ENCODE assay signal across 1 cellular context in the genomic region with DNA sequence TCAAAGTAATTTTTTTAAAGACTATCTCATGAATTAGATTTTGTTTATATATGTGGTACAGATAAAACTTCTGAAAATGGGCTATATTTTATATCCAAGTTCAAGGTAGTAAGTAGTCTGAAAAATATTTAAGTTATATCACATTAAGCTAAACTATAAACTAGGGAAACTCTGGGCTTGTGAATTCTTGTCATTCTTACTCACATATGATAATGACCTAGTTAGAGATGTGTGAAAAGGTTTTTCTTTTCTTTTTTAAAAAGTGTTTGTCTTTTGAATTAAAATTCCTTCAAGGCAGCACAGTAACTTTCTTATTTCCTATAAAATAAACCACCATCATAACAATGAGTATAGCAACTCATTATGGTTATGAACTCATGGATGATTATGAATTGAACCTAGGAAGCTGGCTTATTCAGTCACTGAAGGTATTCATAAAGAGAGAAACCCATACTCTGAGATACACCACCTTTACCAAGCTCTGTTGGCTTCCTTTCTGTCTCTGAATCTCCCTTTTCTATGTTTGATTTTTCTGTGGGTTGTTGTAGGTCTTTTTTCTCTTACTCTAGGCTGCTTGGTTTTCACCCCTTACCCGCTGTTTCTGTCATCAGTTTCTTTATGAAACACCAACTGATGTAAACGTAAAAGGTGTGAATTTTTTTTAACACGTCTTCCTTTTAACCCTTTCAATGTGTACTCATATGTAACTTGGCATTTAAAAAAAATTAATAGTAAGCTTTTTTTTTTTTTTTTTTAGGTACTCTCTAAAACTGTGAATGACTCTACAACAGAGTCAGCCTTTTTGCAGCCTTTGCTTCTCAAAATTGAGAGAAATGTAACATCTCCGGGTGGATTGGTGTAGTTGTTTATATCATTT.
A peak's percentile ranks its signal among the peaks of the same experiment; 100 is the strongest.
TF ChIP-seq lines count a peak whose summit lies in the region.

No MANE protein-coding gene starts in this region.

TF ChIP-seq in GM12878, 131 proteins besides CTCF, POLR2A, EP300 and RAD21 (continues in another document):
- peak; percentile 66 for TF ChIP-seq POU2F2 (IDR thresholded peaks at IDR 0.05; ENCODE audit: borderline replicate concordance, low read depth, low read length)
- TF ChIP-seq TCF12 (IDR thresholded peaks at IDR 0.05; ENCODE audit: low read depth, low read length) = peak; percentile 64
- TF ChIP-seq PBX3 (IDR thresholded peaks at IDR 0.05; ENCODE audit: insufficient replicate concordance, low read depth, low read length) = no peak
- peak; percentile 89 for TF ChIP-seq CREB1 (IDR thresholded peaks at IDR 0.05; ENCODE audit: low read depth)
- peak; percentile 97 to 98 for TF ChIP-seq IKZF2 (IDR thresholded peaks at IDR 0.05)
- TF ChIP-seq ZNF384 (IDR thresholded peaks at IDR 0.05; ENCODE audit: borderline replicate concordance, low read depth, low read length) = peak; percentile 99
- peak; percentile 90; the same call in 1 of the 2 replicates for TF ChIP-seq RCOR1 (conservative IDR thresholded peaks at IDR 0.05; ENCODE audit: low read depth, low read length)
- TF ChIP-seq NRF1 (conservative IDR thresholded peaks at IDR 0.05; ENCODE audit: low read depth, low read length) = no peak
- TF ChIP-seq KAT2A (conservative IDR thresholded peaks at IDR 0.05; ENCODE audit: control insufficient read depth, low read depth, low read length) = no peak
- TF ChIP-seq DPF2 (IDR thresholded peaks at IDR 0.05) = peak; percentile 97
- TF ChIP-seq SMC3 (IDR thresholded peaks at IDR 0.05; ENCODE audit: borderline replicate concordance, low read length) = no peak
- peak; percentile 86; the same call in 1 of the 2 replicates for TF ChIP-seq PAX8 (IDR thresholded peaks at IDR 0.05)
- TF ChIP-seq KDM1A (IDR thresholded peaks at IDR 0.05; ENCODE audit: borderline replicate concordance) = no peak
- TF ChIP-seq, protein P1, sequence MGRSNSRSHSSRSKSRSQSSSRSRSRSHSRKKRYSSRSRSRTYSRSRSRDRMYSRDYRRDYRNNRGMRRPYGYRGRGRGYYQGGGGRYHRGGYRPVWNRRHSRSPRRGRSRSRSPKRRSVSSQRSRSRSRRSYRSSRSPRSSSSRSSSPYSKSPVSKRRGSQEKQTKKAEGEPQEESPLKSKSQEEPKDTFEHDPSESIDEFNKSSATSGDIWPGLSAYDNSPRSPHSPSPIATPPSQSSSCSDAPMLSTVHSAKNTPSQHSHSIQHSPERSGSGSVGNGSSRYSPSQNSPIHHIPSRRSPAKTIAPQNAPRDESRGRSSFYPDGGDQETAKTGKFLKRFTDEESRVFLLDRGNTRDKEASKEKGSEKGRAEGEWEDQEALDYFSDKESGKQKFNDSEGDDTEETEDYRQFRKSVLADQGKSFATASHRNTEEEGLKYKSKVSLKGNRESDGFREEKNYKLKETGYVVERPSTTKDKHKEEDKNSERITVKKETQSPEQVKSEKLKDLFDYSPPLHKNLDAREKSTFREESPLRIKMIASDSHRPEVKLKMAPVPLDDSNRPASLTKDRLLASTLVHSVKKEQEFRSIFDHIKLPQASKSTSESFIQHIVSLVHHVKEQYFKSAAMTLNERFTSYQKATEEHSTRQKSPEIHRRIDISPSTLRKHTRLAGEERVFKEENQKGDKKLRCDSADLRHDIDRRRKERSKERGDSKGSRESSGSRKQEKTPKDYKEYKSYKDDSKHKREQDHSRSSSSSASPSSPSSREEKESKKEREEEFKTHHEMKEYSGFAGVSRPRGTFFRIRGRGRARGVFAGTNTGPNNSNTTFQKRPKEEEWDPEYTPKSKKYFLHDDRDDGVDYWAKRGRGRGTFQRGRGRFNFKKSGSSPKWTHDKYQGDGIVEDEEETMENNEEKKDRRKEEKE (IDR thresholded peaks at IDR 0.05) = no peak
- peak; percentile 75 for TF ChIP-seq EED (IDR thresholded peaks at IDR 0.05; ENCODE audit: low read depth)
- TF ChIP-seq RFX5 (IDR thresholded peaks at IDR 0.05; ENCODE audit: low read depth, low read length) = no peak
- no peak for TF ChIP-seq ZSCAN29 (IDR thresholded peaks at IDR 0.05)
- TF ChIP-seq PAX5 (IDR thresholded peaks at IDR 0.05; ENCODE audit: borderline replicate concordance, low read depth, low read length) = peak; percentile 97
- peak; percentile 85 for TF ChIP-seq ZBED1 (IDR thresholded peaks at IDR 0.05; ENCODE audit: borderline replicate concordance)
- TF ChIP-seq TCF7 (IDR thresholded peaks at IDR 0.05; ENCODE audit: borderline replicate concordance) = peak; percentile 75; the same call in 1 of the 2 replicates
- TF ChIP-seq ZNF24 (IDR thresholded peaks at IDR 0.05) = peak; percentile 91
- peak; percentile 72; the same call in 1 of the 2 replicates for TF ChIP-seq GABPA (IDR thresholded peaks at IDR 0.05; ENCODE audit: low read depth)
- TF ChIP-seq TBL1XR1 (IDR thresholded peaks at IDR 0.05; ENCODE audit: low read depth, low read length) = peak; percentile 87
- TF ChIP-seq POLR2AphosphoS5 (IDR thresholded peaks at IDR 0.05; ENCODE audit: low read length) = no peak
- peak; percentile 95 for TF ChIP-seq BMI1 (IDR thresholded peaks at IDR 0.05; ENCODE audit: borderline replicate concordance)
- TF ChIP-seq MYB (IDR thresholded peaks at IDR 0.05; ENCODE audit: borderline replicate concordance, low read depth, low read length) = peak; percentile 28; the same call in 1 of the 2 replicates
- peak; percentile 94 for TF ChIP-seq MEF2B (IDR thresholded peaks at IDR 0.05; ENCODE audit: partially characterized antibody, poor library complexity, severe bottlenecking)
- peak; percentile 93 for TF ChIP-seq GATAD2B (conservative IDR thresholded peaks at IDR 0.05; ENCODE audit: low read depth)
- no peak for TF ChIP-seq HDGF (IDR thresholded peaks at IDR 0.05)
- peak; percentile 97 for TF ChIP-seq FOXM1 (IDR thresholded peaks at IDR 0.05; ENCODE audit: low read depth, low read length)
- TF ChIP-seq CBFB (IDR thresholded peaks at IDR 0.05; ENCODE audit: low read depth) = peak; percentile 79; the same call in 1 of the 2 replicates
- peak; percentile 80 for TF ChIP-seq CHD2 (IDR thresholded peaks at IDR 0.05; ENCODE audit: borderline replicate concordance, low read depth, low read length)
- peak; percentile 82 for TF ChIP-seq MTA3 (IDR thresholded peaks at IDR 0.05; ENCODE audit: borderline replicate concordance, low read length)
- TF ChIP-seq, protein P2, sequence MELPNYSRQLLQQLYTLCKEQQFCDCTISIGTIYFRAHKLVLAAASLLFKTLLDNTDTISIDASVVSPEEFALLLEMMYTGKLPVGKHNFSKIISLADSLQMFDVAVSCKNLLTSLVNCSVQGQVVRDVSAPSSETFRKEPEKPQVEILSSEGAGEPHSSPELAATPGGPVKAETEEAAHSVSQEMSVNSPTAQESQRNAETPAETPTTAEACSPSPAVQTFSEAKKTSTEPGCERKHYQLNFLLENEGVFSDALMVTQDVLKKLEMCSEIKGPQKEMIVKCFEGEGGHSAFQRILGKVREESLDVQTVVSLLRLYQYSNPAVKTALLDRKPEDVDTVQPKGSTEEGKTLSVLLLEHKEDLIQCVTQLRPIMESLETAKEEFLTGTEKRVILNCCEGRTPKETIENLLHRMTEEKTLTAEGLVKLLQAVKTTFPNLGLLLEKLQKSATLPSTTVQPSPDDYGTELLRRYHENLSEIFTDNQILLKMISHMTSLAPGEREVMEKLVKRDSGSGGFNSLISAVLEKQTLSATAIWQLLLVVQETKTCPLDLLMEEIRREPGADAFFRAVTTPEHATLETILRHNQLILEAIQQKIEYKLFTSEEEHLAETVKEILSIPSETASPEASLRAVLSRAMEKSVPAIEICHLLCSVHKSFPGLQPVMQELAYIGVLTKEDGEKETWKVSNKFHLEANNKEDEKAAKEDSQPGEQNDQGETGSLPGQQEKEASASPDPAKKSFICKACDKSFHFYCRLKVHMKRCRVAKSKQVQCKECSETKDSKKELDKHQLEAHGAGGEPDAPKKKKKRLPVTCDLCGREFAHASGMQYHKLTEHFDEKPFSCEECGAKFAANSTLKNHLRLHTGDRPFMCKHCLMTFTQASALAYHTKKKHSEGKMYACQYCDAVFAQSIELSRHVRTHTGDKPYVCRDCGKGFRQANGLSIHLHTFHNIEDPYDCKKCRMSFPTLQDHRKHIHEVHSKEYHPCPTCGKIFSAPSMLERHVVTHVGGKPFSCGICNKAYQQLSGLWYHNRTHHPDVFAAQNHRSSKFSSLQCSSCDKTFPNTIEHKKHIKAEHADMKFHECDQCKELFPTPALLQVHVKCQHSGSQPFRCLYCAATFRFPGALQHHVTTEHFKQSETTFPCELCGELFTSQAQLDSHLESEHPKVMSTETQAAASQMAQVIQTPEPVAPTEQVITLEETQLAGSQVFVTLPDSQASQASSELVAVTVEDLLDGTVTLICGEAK (IDR thresholded peaks at IDR 0.05; ENCODE audit: borderline replicate concordance) = peak; percentile 37; the same call in 1 of the 2 replicates
- peak; percentile 97 for TF ChIP-seq MLLT1 (IDR thresholded peaks at IDR 0.05)
- no peak for TF ChIP-seq MAX (IDR thresholded peaks at IDR 0.05; ENCODE audit: low read depth, low read length)
- TF ChIP-seq NR2C1 (IDR thresholded peaks at IDR 0.05) = peak; percentile 50; the same call in 1 of the 2 replicates
- 0 out of 4 replicates have a peak, but pooled peaks of 1 of the 2 experiments have one; percentile 13 for TF ChIP-seq SRF (IDR thresholded peaks at IDR 0.05; ENCODE audit: low read depth in 2 of 2, low read length in 2 of 2)
- peak; percentile 60; the same call in 1 of the 2 replicates for TF ChIP-seq RAD51 (IDR thresholded peaks at IDR 0.05)
- peak; percentile 91 for TF ChIP-seq BCL11A (IDR thresholded peaks at IDR 0.05; ENCODE audit: low read depth, low read length)
- TF ChIP-seq CREM (IDR thresholded peaks at IDR 0.05; ENCODE audit: low read depth) = peak; percentile 93
- TF ChIP-seq PML (IDR thresholded peaks at IDR 0.05; ENCODE audit: low read length) = peak; percentile 69; the same call in 1 of the 2 replicates
- TF ChIP-seq, protein P3, sequence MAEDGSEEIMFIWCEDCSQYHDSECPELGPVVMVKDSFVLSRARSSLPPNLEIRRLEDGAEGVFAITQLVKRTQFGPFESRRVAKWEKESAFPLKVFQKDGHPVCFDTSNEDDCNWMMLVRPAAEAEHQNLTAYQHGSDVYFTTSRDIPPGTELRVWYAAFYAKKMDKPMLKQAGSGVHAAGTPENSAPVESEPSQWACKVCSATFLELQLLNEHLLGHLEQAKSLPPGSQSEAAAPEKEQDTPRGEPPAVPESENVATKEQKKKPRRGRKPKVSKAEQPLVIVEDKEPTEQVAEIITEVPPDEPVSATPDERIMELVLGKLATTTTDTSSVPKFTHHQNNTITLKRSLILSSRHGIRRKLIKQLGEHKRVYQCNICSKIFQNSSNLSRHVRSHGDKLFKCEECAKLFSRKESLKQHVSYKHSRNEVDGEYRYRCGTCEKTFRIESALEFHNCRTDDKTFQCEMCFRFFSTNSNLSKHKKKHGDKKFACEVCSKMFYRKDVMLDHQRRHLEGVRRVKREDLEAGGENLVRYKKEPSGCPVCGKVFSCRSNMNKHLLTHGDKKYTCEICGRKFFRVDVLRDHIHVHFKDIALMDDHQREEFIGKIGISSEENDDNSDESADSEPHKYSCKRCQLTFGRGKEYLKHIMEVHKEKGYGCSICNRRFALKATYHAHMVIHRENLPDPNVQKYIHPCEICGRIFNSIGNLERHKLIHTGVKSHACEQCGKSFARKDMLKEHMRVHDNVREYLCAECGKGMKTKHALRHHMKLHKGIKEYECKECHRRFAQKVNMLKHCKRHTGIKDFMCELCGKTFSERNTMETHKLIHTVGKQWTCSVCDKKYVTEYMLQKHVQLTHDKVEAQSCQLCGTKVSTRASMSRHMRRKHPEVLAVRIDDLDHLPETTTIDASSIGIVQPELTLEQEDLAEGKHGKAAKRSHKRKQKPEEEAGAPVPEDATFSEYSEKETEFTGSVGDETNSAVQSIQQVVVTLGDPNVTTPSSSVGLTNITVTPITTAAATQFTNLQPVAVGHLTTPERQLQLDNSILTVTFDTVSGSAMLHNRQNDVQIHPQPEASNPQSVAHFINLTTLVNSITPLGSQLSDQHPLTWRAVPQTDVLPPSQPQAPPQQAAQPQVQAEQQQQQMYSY (CRISPR knock-in tag; IDR thresholded peaks at IDR 0.05) = no peak
- TF ChIP-seq STAT3 (IDR thresholded peaks at IDR 0.05; ENCODE audit: low read depth, low read length) = peak; percentile 90; the same call in 1 of the 2 replicates
- peak; percentile 99 for TF ChIP-seq ATF2 (IDR thresholded peaks at IDR 0.05; ENCODE audit: low read length)
- peak; percentile 75 to 79; a peak in 3 of 4 replicates for TF ChIP-seq BHLHE40 (IDR thresholded peaks at IDR 0.05; ENCODE audit: borderline replicate concordance in 1 of 2, low read depth in 2 of 2, low read length in 1 of 2)
- peak; percentile 96 for TF ChIP-seq RUNX3 (IDR thresholded peaks at IDR 0.05; ENCODE audit: low read length)
- peak in 1 of 2 experiments; percentile 83; a peak in 1 of 4 replicates for TF ChIP-seq CEBPB (IDR thresholded peaks at IDR 0.05; ENCODE audit: borderline replicate concordance in 1 of 2, low read depth in 2 of 2, low read length in 2 of 2)
- TF ChIP-seq SMARCA5 (IDR thresholded peaks at IDR 0.05) = 0 out of 2 replicates have a peak, but pooled peaks have one; percentile 21
